Comparison of ENCODE assay signal across 1 cellular context in the genomic region with DNA sequence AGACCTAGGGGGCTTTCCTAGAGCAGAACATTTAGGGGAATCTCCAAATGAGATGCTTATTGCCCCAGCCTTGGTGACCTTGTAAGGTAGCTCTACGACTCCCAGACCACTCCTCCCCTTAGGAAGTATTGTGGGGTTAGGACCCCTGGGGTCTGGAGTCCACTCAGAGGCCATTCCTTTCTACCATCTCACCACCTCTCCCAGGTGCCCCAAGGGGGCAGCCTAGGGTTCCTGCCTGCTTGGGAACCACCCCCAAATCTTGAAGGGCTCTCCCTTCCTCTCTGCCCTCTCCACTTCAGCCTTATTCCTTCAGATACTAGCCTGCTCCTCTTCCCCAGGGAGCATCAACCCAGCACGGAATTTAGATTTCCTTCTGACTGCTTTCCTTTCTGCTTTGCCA.
A peak's percentile ranks its signal among the peaks of the same experiment; 100 is the strongest.
TF ChIP-seq lines count a peak whose summit lies in the region.

No MANE protein-coding gene starts in this region.

TF ChIP-seq in GM23338, 12 proteins besides CTCF, POLR2A, EP300 and RAD21 (continued from another document):
- TF ChIP-seq, protein P1, sequence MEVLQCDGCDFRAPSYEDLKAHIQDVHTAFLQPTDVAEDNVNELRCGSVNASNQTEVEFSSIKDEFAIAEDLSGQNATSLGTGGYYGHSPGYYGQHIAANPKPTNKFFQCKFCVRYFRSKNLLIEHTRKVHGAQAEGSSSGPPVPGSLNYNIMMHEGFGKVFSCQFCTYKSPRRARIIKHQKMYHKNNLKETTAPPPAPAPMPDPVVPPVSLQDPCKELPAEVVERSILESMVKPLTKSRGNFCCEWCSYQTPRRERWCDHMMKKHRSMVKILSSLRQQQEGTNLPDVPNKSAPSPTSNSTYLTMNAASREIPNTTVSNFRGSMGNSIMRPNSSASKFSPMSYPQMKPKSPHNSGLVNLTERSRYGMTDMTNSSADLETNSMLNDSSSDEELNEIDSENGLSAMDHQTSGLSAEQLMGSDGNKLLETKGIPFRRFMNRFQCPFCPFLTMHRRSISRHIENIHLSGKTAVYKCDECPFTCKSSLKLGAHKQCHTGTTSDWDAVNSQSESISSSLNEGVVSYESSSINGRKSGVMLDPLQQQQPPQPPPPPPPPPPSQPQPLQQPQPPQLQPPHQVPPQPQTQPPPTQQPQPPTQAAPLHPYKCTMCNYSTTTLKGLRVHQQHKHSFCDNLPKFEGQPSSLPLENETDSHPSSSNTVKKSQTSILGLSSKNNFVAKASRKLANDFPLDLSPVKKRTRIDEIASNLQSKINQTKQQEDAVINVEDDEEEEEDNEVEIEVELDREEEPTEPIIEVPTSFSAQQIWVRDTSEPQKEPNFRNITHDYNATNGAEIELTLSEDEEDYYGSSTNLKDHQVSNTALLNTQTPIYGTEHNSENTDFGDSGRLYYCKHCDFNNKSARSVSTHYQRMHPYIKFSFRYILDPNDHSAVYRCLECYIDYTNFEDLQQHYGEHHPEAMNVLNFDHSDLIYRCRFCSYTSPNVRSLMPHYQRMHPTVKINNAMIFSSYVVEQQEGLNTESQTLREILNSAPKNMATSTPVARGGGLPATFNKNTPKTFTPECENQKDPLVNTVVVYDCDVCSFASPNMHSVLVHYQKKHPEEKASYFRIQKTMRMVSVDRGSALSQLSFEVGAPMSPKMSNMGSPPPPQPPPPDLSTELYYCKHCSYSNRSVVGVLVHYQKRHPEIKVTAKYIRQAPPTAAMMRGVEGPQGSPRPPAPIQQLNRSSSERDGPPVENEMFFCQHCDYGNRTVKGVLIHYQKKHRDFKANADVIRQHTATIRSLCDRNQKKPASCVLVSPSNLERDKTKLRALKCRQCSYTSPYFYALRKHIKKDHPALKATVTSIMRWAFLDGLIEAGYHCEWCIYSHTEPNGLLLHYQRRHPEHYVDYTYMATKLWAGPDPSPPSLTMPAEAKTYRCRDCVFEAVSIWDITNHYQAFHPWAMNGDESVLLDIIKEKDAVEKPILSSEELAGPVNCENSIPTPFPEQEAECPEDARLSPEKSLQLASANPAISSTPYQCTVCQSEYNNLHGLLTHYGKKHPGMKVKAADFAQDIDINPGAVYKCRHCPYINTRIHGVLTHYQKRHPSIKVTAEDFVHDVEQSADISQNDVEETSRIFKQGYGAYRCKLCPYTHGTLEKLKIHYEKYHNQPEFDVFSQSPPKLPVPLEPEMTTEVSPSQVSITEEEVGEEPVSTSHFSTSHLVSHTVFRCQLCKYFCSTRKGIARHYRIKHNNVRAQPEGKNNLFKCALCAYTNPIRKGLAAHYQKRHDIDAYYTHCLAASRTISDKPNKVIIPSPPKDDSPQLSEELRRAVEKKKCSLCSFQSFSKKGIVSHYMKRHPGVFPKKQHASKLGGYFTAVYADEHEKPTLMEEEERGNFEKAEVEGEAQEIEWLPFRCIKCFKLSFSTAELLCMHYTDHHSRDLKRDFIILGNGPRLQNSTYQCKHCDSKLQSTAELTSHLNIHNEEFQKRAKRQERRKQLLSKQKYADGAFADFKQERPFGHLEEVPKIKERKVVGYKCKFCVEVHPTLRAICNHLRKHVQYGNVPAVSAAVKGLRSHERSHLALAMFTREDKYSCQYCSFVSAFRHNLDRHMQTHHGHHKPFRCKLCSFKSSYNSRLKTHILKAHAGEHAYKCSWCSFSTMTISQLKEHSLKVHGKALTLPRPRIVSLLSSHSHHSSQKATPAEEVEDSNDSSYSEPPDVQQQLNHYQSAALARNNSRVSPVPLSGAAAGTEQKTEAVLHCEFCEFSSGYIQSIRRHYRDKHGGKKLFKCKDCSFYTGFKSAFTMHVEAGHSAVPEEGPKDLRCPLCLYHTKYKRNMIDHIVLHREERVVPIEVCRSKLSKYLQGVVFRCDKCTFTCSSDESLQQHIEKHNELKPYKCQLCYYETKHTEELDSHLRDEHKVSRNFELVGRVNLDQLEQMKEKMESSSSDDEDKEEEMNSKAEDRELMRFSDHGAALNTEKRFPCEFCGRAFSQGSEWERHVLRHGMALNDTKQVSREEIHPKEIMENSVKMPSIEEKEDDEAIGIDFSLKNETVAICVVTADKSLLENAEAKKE (CRISPR knock-in tag; IDR thresholded peaks at IDR 0.05), result 0 out of 2 replicates have a peak, but pooled peaks have one; percentile 32
TF ChIP-seq in GM23338: peak in this region for 1.
